ENCODE assay signal across 21 cellular contexts in genomic region chr5:73989956-73990355, GRCh38.
DNase-seq lines count a peak whose midpoint lies in the region; ATAC-seq and TF ChIP-seq lines count a peak whose summit lies in the region.
"Had no signal": no experiment of that assay in that cellular context is flagged by ENCODE, and none has a peak within 500 bp of the region (broad histone marks: within the 10 kb centered on the region; RNA-seq: fewer than 3 reads in every experiment).

No MANE protein-coding gene starts in this region.

- no peak overlapping the region for H3K4me3 ChIP-seq in trophoblast cell (ENCODE audit: low read depth, low read length)
- H3K4me3 ChIP-seq: PC-9 had no signal

- H3K4ac ChIP-seq in trophoblast cell (ENCODE audit: low read depth, low read length): no peak overlapping the region

- H3K4me2 ChIP-seq in trophoblast cell (ENCODE audit: low read length): no peak overlapping the region
- H3K4me2 ChIP-seq: PC-9 had no signal

- no peak for TF ChIP-seq CTCF in VCaP (conservative IDR thresholded peaks at IDR 0.05)

- H3K36me3 ChIP-seq in trophoblast cell (ENCODE audit: control insufficient read depth in 1 of 2, insufficient read depth in 2 of 2, low read length in 2 of 2): no peaks in the 10 kb centered on the region

- no peak overlapping the region for H4K8ac ChIP-seq in trophoblast cell (ENCODE audit: low read depth, low read length)

- H3K36me3 Mint-ChIP-seq in stimulated activated effector memory CD8-positive, alpha-beta T cell treated with anti-CD3 and anti-CD28 coated beads, Interleukin-12 subunit alpha, Interleukin-12 subunit beta, amount 100 ng/mL, for 72 hours: no peaks in the 10 kb centered on the region

- no peak overlapping the region for H2BK120ac ChIP-seq in trophoblast cell (ENCODE audit: insufficient read depth, low read length, poor library complexity)

- H3K14ac ChIP-seq in trophoblast cell (ENCODE audit: low read length): no peak overlapping the region

- no peaks in the 10 kb centered on the region for H3K27me3 ChIP-seq in trophoblast cell (ENCODE audit: insufficient read depth, low read length)

- H3K4me3 Mint-ChIP-seq in stimulated activated effector memory CD8-positive, alpha-beta T cell treated with anti-CD3 and anti-CD28 coated beads, Interleukin-12 subunit alpha, Interleukin-12 subunit beta, amount 100 ng/mL, for 72 hours: no peak overlapping the region
- H3K4me3 Mint-ChIP-seq: CD4-positive, alpha-beta T cell had no signal

- WGBS in trophoblast cell (ENCODE audit: extremely low coverage, insufficient coverage, insufficient read length): no CpG with 5 or more reads among the region's 3 CpGs

- H3K27ac ChIP-seq in VCaP (peak overlapping the region; percentile 88), trophoblast cell (ENCODE audit: low read depth, low read length) (no peak overlapping the region)
- H3K27ac ChIP-seq: 22Rv1, PC-9 had no signal

- peak; percentile 54 for ATAC-seq in left colon
- ATAC-seq in stimulated activated effector memory CD8-positive, alpha-beta T cell treated with anti-CD3 and anti-CD28 coated beads, Interleukin-12 subunit alpha, Interleukin-12 subunit beta, amount 100 ng/mL, for 72 hours: no peak

- no peak overlapping the region for H3K23ac ChIP-seq in trophoblast cell (ENCODE audit: low read length)

- no peak overlapping the region for H2AFZ ChIP-seq in trophoblast cell (ENCODE audit: insufficient read depth, low read length, poor library complexity)
- H2AFZ ChIP-seq: PC-9 had no signal

- H3K79me2 ChIP-seq in trophoblast cell (ENCODE audit: control insufficient read depth, insufficient read depth, low read length, poor library complexity): no peaks in the 10 kb centered on the region

- no peak overlapping the region for H4K12ac ChIP-seq in trophoblast cell (ENCODE audit: low read depth, low read length)

- H4K91ac ChIP-seq in trophoblast cell (ENCODE audit: low read depth, low read length): no peak overlapping the region

- peaks cover 0 to 5% of the 10 kb centered on the region in 2 experiments for H3K4me1 ChIP-seq in trophoblast cell (ENCODE audit: control insufficient read depth in 1 of 2, insufficient read depth in 2 of 2, low read length in 2 of 2)

- peaks cover 4% of the 10 kb centered on the region for H3K9me3 Mint-ChIP-seq in stimulated activated effector memory CD8-positive, alpha-beta T cell treated with anti-CD3 and anti-CD28 coated beads, Interleukin-12 subunit alpha, Interleukin-12 subunit beta, amount 100 ng/mL, for 72 hours

- H3K18ac ChIP-seq in trophoblast cell (ENCODE audit: low read length): no peak overlapping the region

- H2AK5ac ChIP-seq in trophoblast cell (ENCODE audit: low read length): no peak overlapping the region

- intact Hi-C loops in left colon (cut with DNase I, micrococcal nuclease): no loop called here

- no peak overlapping the region for H2BK5ac ChIP-seq in trophoblast cell (ENCODE audit: low read depth, low read length, poor library complexity)

- H3K27ac Mint-ChIP-seq in stimulated activated effector memory CD8-positive, alpha-beta T cell treated with anti-CD3 and anti-CD28 coated beads, Interleukin-12 subunit alpha, Interleukin-12 subunit beta, amount 100 ng/mL, for 72 hours: no peak overlapping the region
- H3K27ac Mint-ChIP-seq: CD4-positive, alpha-beta T cell had no signal

- peaks cover 2% of the 10 kb centered on the region for H3K9me3 ChIP-seq in trophoblast cell (ENCODE audit: insufficient read depth, low read depth, low read length)

- DNase-seq in NCI-H82 (lab: John Stamatoyannopoulos, UW): peak; percentile 48
- no peak for DNase-seq in NCI-H82 treated with DMSO at 0.1 percent for 48 hours (lab: John Stamatoyannopoulos, UW; ENCODE audit: unreplicated experiment)
- no peak for DNase-seq in left colon
- peak; percentile 58 to 92 for DNase-seq in trophoblast cell
- DNase-seq in AG08395 (ENCODE audit: low spot score): no peak
- DNase-seq in NCI-H2107 treated with DMSO at 0.1 percent for 48 hours (lab: John Stamatoyannopoulos, UW; ENCODE audit: unreplicated experiment): no peak
- DNase-seq in stimulated activated effector memory CD8-positive, alpha-beta T cell treated with anti-CD3 and anti-CD28 coated beads, Interleukin-12 subunit alpha, Interleukin-12 subunit beta, amount 100 ng/mL, for 72 hours (ENCODE audit: low spot score in 2 of 2): no peak
- DNase-seq: CD4-positive, alpha-beta T cell; KBM-7; NCI-H1092; NCI-H1417 treated with DMSO at 0.1 percent for 48 hours; NCI-H1694 treated with DMSO at 0.1 percent for 48 hours; NCI-H2081 treated with DMSO at 0.1 percent for 48 hours; NCI-H2171 treated with DMSO at 0.1 percent for 48 hours; NCI-H524 treated with DMSO at 0.1 percent for 48 hours; NCI-H774; PC-9; RPMI8226; SHP77 had no signal

- no peak overlapping the region for H3K9ac ChIP-seq in trophoblast cell (ENCODE audit: low read length)

- H3K79me1 ChIP-seq in trophoblast cell (ENCODE audit: low read length): no peaks in the 10 kb centered on the region

- no peak overlapping the region for H2BK12ac ChIP-seq in trophoblast cell (ENCODE audit: low read length)

- H3K4me1 Mint-ChIP-seq in stimulated activated effector memory CD8-positive, alpha-beta T cell treated with anti-CD3 and anti-CD28 coated beads, Interleukin-12 subunit alpha, Interleukin-12 subunit beta, amount 100 ng/mL, for 72 hours: no peaks in the 10 kb centered on the region

Comparison
In these comparisons a context has a peak if more than half of its experiments do, and no peak if none do; other contexts are left out.
1. DNase-seq: peak in NCI-H82 (single experiment) and trophoblast cell (2 of 2); none in NCI-H82 treated with DMSO at 0.1 percent for 48 hours (single experiment), left colon (0 of 2), AG08395 (single experiment), NCI-H2107 treated with DMSO at 0.1 percent for 48 hours (single experiment) and stimulated activated effector memory CD8-positive, alpha-beta T cell treated with anti-CD3 and anti-CD28 coated beads, Interleukin-12 subunit alpha, Interleukin-12 subunit beta, amount 100 ng/mL, for 72 hours (0 of 2).